11 cellular contexts compared by ENCODE assay signal in genomic region chr1:244860078-244860477, GRCh38. TPM values are rescaled to one million over a fixed set of nuclear protein-coding genes. Genes with fewer than 3 reads are reported as not detected.
DNase-seq lines count a peak whose midpoint lies in the region; ATAC-seq and TF ChIP-seq lines count a peak whose summit lies in the region.
"Had no signal": no experiment of that assay in that cellular context is flagged by ENCODE, and none has a peak within 500 bp of the region (broad histone marks: within the 10 kb centered on the region; RNA-seq: fewer than 3 reads in every experiment).

No MANE protein-coding gene starts in this region.

- peak overlapping the region; percentile 99 for H3K27ac Mint-ChIP-seq in activated T-cell treated with anti-CD3 and anti-CD28 coated beads, Interleukin-2, amount 50 U/mL, for 72 hours
- peak overlapping the region; percentile 89 for H3K27ac Mint-ChIP-seq in WTC11
- peak overlapping the region; percentile 17 for H3K27ac Mint-ChIP-seq in stimulated activated naive B cell treated with anti-CD40 and anti-IgM and Interleukin-4, amounts not matched to agents 10 μg/mL and 1 μg/mL and 100 μg/mL, for 72 hours

- POLR2A ChIA-PET in WTC11 (lab: Charles Lee) = interaction anchor here (1.3 to 5.4 kb wide), 2 partner anchors 25 to 182 kb away, joined by 3 to 37 read pairs; partner anchors contain the start of gene COX20

- peaks cover 77% of the 10 kb centered on the region for H3K4me1 Mint-ChIP-seq in activated T-cell treated with anti-CD3 and anti-CD28 coated beads, Interleukin-2, amount 50 U/mL, for 72 hours (ENCODE audit: low read depth)
- H3K4me1 Mint-ChIP-seq in WTC11 = peaks cover 42% of the 10 kb centered on the region
- peaks cover 16 to 56% of the 10 kb centered on the region in 2 donors for H3K4me1 Mint-ChIP-seq in stimulated activated naive B cell treated with anti-CD40 and anti-IgM and Interleukin-4, amounts not matched to agents 10 μg/mL and 1 μg/mL and 100 μg/mL, for 72 hours

- ATAC-seq in activated T-cell treated with anti-CD3 and anti-CD28 coated beads, Interleukin-2, amount 50 U/mL, for 72 hours (replicated peaks in 1 of 2) = no peak
- no peak for ATAC-seq in WTC11
- no peak for ATAC-seq in stimulated activated naive B cell treated with anti-CD40 and anti-IgM and Interleukin-4, amounts not matched to agents 10 μg/mL and 1 μg/mL and 100 μg/mL, for 72 hours (replicated peaks)
- no peak for ATAC-seq in GM18519 (IDR thresholded peaks at IDR 0.05; ENCODE audit: low FRiP score, unreplicated experiment)

- no peaks in the 10 kb centered on the region for H3K27me3 Mint-ChIP-seq in activated T-cell treated with anti-CD3 and anti-CD28 coated beads, Interleukin-2, amount 50 U/mL, for 72 hours (ENCODE audit: low read depth)
- no peaks in the 10 kb centered on the region for H3K27me3 Mint-ChIP-seq in WTC11 (ENCODE audit: low read depth)
- H3K27me3 Mint-ChIP-seq in stimulated activated naive B cell treated with anti-CD40 and anti-IgM and Interleukin-4, amounts not matched to agents 10 μg/mL and 1 μg/mL and 100 μg/mL, for 72 hours = no peaks in the 10 kb centered on the region

- TF ChIP-seq CTCF in WTC11 (IDR thresholded peaks at IDR 0.05) (no peak), fibroblast of villous mesenchyme (IDR thresholded peaks at IDR 0.05; ENCODE audit: insufficient read depth, low read depth, low read length) (no peak)

- H3K9me3 Mint-ChIP-seq in activated T-cell treated with anti-CD3 and anti-CD28 coated beads, Interleukin-2, amount 50 U/mL, for 72 hours = no peaks in the 10 kb centered on the region
- H3K9me3 Mint-ChIP-seq in WTC11 = no peaks in the 10 kb centered on the region
- no peaks in the 10 kb centered on the region for H3K9me3 Mint-ChIP-seq in stimulated activated naive B cell treated with anti-CD40 and anti-IgM and Interleukin-4, amounts not matched to agents 10 μg/mL and 1 μg/mL and 100 μg/mL, for 72 hours

- peak overlapping the region; percentile 96 to 99 for H3K4me3 Mint-ChIP-seq in activated T-cell treated with anti-CD3 and anti-CD28 coated beads, Interleukin-2, amount 50 U/mL, for 72 hours
- peak overlapping the region; percentile 98 for H3K4me3 Mint-ChIP-seq in WTC11
- H3K4me3 Mint-ChIP-seq in stimulated activated naive B cell treated with anti-CD40 and anti-IgM and Interleukin-4, amounts not matched to agents 10 μg/mL and 1 μg/mL and 100 μg/mL, for 72 hours = peak overlapping the region; percentile 33 to 46

- CTCF ChIA-PET in WTC11 (lab: Charles Lee) = interaction anchor here (5.5 kb wide), 1 partner anchor 182 kb away, joined by 37 read pairs; no protein-coding TSS in a partner anchor

- H3K36me3 Mint-ChIP-seq in activated T-cell treated with anti-CD3 and anti-CD28 coated beads, Interleukin-2, amount 50 U/mL, for 72 hours (ENCODE audit: insufficient read depth in 2 of 2) = peaks cover 34 to 79% of the 10 kb centered on the region in 2 donors
- peaks cover 81% of the 10 kb centered on the region for H3K36me3 Mint-ChIP-seq in WTC11
- peaks cover 54 to 70% of the 10 kb centered on the region in 2 donors for H3K36me3 Mint-ChIP-seq in stimulated activated naive B cell treated with anti-CD40 and anti-IgM and Interleukin-4, amounts not matched to agents 10 μg/mL and 1 μg/mL and 100 μg/mL, for 72 hours

- no peak for DNase-seq in activated T-cell treated with anti-CD3 and anti-CD28 coated beads, Interleukin-2, amount 50 U/mL, for 72 hours
- no peak for DNase-seq in activated T-cell treated with anti-CD3 and anti-CD28 coated beads, Interleukin-2, amount 50 U/mL, for 48 hours
- DNase-seq in WTC11 (ENCODE audit: low spot score) = no peak
- no peak for DNase-seq in fibroblast of villous mesenchyme (ENCODE audit: low read depth)
- DNase-seq in stimulated activated naive B cell treated with anti-CD40 and anti-IgM and Interleukin-4, amounts not matched to agents 10 μg/mL and 1 μg/mL and 100 μg/mL, for 72 hours = no peak
- DNase-seq in SK-N-DZ (ENCODE audit: low spot score) = no peak
- no peak for DNase-seq in epidermal melanocyte (ENCODE audit: insufficient read length, low spot score)
- DNase-seq: dermis blood vessel endothelial cell, NCI-H2029 treated with DMSO at 0.1 percent for 48 hours, WERI-Rb-1 had no signal

- H3K4me3 ChIP-seq in fibroblast of villous mesenchyme (ENCODE audit: low read depth, low read length) = peak overlapping the region; percentile 98

TF ChIP-seq in WTC11, 78 proteins besides CTCF, POLR2A, EP300 and RAD21 (continues in another document):
- TF ChIP-seq, protein P1, sequence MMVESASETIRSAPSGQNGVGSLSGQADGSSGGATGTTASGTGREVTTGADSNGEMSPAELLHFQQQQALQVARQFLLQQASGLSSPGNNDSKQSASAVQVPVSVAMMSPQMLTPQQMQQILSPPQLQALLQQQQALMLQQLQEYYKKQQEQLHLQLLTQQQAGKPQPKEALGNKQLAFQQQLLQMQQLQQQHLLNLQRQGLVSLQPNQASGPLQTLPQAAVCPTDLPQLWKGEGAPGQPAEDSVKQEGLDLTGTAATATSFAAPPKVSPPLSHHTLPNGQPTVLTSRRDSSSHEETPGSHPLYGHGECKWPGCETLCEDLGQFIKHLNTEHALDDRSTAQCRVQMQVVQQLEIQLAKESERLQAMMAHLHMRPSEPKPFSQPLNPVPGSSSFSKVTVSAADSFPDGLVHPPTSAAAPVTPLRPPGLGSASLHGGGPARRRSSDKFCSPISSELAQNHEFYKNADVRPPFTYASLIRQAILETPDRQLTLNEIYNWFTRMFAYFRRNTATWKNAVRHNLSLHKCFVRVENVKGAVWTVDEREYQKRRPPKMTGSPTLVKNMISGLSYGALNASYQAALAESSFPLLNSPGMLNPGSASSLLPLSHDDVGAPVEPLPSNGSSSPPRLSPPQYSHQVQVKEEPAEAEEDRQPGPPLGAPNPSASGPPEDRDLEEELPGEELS (CRISPR knock-in tag; IDR thresholded peaks at IDR 0.05) = no peak
- TF ChIP-seq ZNF138 (CRISPR knock-in tag; conservative IDR thresholded peaks at IDR 0.05) (no peak), MXD4 (CRISPR knock-in tag; IDR thresholded peaks at IDR 0.05; ENCODE audit: borderline replicate concordance) (no peak), HMGXB4 (CRISPR knock-in tag; IDR thresholded peaks at IDR 0.05) (no peak), ERG (CRISPR knock-in tag; IDR thresholded peaks at IDR 0.05) (no peak), ESRRA (CRISPR knock-in tag; IDR thresholded peaks at IDR 0.05; ENCODE audit: borderline replicate concordance) (no peak), FOXJ3 (CRISPR knock-in tag; IDR thresholded peaks at IDR 0.05; ENCODE audit: borderline replicate concordance) (no peak), GRHL2 (CRISPR knock-in tag; IDR thresholded peaks at IDR 0.05; ENCODE audit: insufficient replicate concordance, severe bottlenecking) (no peak)
- TF ChIP-seq, protein P2, sequence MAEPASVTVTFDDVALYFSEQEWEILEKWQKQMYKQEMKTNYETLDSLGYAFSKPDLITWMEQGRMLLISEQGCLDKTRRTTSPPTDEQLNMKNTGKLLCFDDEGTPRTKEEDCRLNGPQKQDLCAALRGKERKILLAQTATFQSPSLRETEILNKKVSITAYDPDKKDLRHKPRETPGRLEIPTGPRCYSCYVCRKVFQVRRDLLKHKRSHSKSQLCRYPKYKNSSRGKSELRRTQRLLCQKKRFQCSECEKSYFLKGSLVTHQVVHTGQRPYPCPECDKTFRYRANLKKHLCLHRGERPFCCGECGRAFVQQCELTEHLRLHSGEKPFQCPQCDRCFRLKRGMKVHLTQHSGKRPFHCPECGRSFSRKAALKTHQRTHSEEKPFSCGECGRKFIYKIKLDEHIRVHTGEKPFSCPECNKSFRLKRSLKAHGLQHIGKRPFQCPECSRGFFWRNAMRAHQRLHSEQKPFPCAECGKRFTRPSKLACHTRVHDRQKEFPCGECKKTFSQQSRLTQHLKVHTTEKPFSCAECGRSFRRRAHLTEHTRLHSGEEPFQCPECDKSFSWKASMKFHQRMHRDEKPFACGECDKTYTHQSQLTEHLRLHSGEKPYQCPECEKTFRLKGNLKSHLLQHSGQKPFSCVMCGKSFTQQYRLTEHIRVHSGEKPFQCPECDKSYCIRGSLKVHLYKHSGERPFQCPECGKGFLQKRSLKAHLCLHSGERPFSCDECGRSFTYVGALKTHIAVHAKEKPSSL (CRISPR knock-in tag; conservative IDR thresholded peaks at IDR 0.05) = no peak

RNA-seq across cellular contexts. Expression of gene HNRNPU, which starts 4.3 kb away (rescaled TPM):
- 100 to 1,000 TPM; 310 to 319 TPM for total RNA-seq in activated T-cell treated with anti-CD3 and anti-CD28 coated beads, Interleukin-2, amount 50 U/mL, for 72 hours
- total RNA-seq in WTC11 (2021) = 477 to 536 TPM (median 477 TPM) in 3 replicates
- 209 and 324 TPM in 2 replicates for total RNA-seq in fibroblast of villous mesenchyme
- polyA plus RNA-seq in SK-N-DZ (2014; cell fraction: cytosol; rRNA removed) = 299 and 311 TPM in 2 replicates
- 303 and 475 TPM in 2 replicates for polyA plus RNA-seq in SK-N-DZ (2014; cell fraction: nucleus; rRNA removed)

RNA-seq across cellular contexts. Expression of gene COX20, which starts 24.6 kb away (rescaled TPM):
- 10 to 100 TPM in 1 of 2 donors, 1 to 10 TPM in 1; 9.8 to 12.1 TPM for total RNA-seq in activated T-cell treated with anti-CD3 and anti-CD28 coated beads, Interleukin-2, amount 50 U/mL, for 72 hours
- total RNA-seq in WTC11 (2021) (33.1 to 37.6 TPM (median 36.4 TPM) in 3 replicates), fibroblast of villous mesenchyme (31.6 and 32.8 TPM in 2 replicates)
- 37.1 and 51.2 TPM in 2 replicates for polyA plus RNA-seq in SK-N-DZ (2014; cell fraction: cytosol; rRNA removed)
- polyA plus RNA-seq in SK-N-DZ (2014; cell fraction: nucleus; rRNA removed) = 42.8 and 57.1 TPM in 2 replicates

Comparison
In these comparisons a context has a peak if more than half of its experiments do, and no peak if none do; other contexts are left out.
1. H3K27ac Mint-ChIP-seq: peak in every context shown above with its lines; median percentile 99 in activated T-cell treated with anti-CD3 and anti-CD28 coated beads, Interleukin-2, amount 50 U/mL, for 72 hours; 89 in WTC11; 17 in stimulated activated naive B cell treated with anti-CD40 and anti-IgM and Interleukin-4, amounts not matched to agents 10 μg/mL and 1 μg/mL and 100 μg/mL, for 72 hours.
2. H3K4me3 Mint-ChIP-seq: peak in every context shown above with its lines; median percentile 98 in WTC11; 98 in activated T-cell treated with anti-CD3 and anti-CD28 coated beads, Interleukin-2, amount 50 U/mL, for 72 hours; 40 in stimulated activated naive B cell treated with anti-CD40 and anti-IgM and Interleukin-4, amounts not matched to agents 10 μg/mL and 1 μg/mL and 100 μg/mL, for 72 hours.